In the genomic region with DNA sequence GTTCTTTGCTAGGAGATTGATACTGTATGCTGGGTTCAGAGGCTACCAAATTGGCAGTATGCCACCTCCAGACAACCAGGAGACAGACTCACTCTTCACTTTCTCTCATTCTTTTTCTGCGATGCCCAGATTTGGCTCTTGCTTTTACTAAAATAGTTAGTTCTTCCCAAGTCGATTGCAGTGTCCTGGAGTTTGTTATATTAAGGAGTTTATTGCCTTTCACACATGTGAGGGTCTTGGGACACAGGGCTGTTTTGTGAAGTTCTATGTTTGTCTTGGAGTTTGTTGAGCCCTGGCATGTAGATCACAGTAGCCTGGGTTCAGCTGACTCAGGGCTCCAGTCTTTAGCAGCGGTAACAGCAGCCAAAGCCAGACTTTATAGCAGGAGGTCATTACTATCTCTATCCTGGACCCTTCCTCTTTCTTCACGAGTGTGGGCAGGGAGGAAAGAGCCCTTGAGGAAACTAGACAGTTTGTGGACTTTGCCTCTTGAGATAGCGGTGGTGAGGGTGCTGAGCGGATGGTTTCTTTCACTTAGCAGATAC, we compare ENCODE assay signal across 8 cellular contexts. TPM values are rescaled to one million over a fixed set of nuclear protein-coding genes. Genes with fewer than 3 reads are reported as not detected.
DNase-seq lines count a peak whose midpoint lies in the region; ATAC-seq and TF ChIP-seq lines count a peak whose summit lies in the region.

No MANE protein-coding gene starts in this region.

- no peaks in the 10 kb centered on the region for H3K27me3 Mint-ChIP-seq in activated naive CD8-positive, alpha-beta T cell treated with anti-CD3 and anti-CD28 coated beads for 36 hours

- H3K27ac Mint-ChIP-seq in activated naive CD8-positive, alpha-beta T cell treated with anti-CD3 and anti-CD28 coated beads for 36 hours: no peak overlapping the region

- 30% methylated on average over 6 of the region's 6 CpGs for WGBS in HUES64

- H3K36me3 ChIP-seq in BLaER1 (peaks cover 12% of the 10 kb centered on the region), HUES64 (ENCODE audit: insufficient read depth, low read length) (peaks cover 6% of the 10 kb centered on the region; the same call in 1 of the 2 replicates), thoracic aorta (no peaks in the 10 kb centered on the region)

- H3K27ac ChIP-seq in BLaER1 (peak overlapping the region; percentile 91; the same call in 1 of the 2 replicates), HUES64 (ENCODE audit: low read depth, low read length) (no peak overlapping the region), thoracic aorta (no peak overlapping the region)

- H4K20me1 ChIP-seq in BLaER1: peaks cover 66% of the 10 kb centered on the region

- peaks cover 5% of the 10 kb centered on the region for H3K36me3 Mint-ChIP-seq in activated naive CD8-positive, alpha-beta T cell treated with anti-CD3 and anti-CD28 coated beads for 36 hours

- no peaks in the 10 kb centered on the region for H3K9me3 Mint-ChIP-seq in activated naive CD8-positive, alpha-beta T cell treated with anti-CD3 and anti-CD28 coated beads for 36 hours

- H3K4me1 Mint-ChIP-seq in activated naive CD8-positive, alpha-beta T cell treated with anti-CD3 and anti-CD28 coated beads for 36 hours: peaks cover 48% of the 10 kb centered on the region

- H3K4me3 Mint-ChIP-seq in activated naive CD8-positive, alpha-beta T cell treated with anti-CD3 and anti-CD28 coated beads for 36 hours: peak overlapping the region; percentile 91

- H3K27me3 ChIP-seq in BLaER1 (no peaks in the 10 kb centered on the region), HUES64 (ENCODE audit: insufficient read depth, low read length) (no peaks in the 10 kb centered on the region), thoracic aorta (replicated peaks; ENCODE audit: insufficient read depth) (no peaks in the 10 kb centered on the region)

- peak overlapping the region; percentile 94 for H3K4me2 ChIP-seq in BLaER1

- no peak for ATAC-seq in thoracic aorta (ENCODE audit: insufficient number of reproducible peaks, low FRiP score, low read depth)
- ATAC-seq in GM19463 (IDR thresholded peaks at IDR 0.05; ENCODE audit: unreplicated experiment): no peak
- no peak for ATAC-seq in GM19324 (IDR thresholded peaks at IDR 0.05; ENCODE audit: low FRiP score, unreplicated experiment)

- DNase-seq in activated naive CD8-positive, alpha-beta T cell treated with anti-CD3 and anti-CD28 coated beads for 36 hours: no peak
- DNase-seq in kidney tubule cell (ENCODE audit: low spot score): peak; percentile 43
- DNase-seq in thoracic aorta (ENCODE audit: low spot score): no peak
- DNase-seq in NCI-H146 treated with DMSO at 0.1 percent for 48 hours (lab: John Stamatoyannopoulos, UW; ENCODE audit: unreplicated experiment): no peak

- TF ChIP-seq CTCF in thoracic aorta (IDR thresholded peaks at IDR 0.05): no peak

- H3K4me3 ChIP-seq in BLaER1 (peak overlapping the region; percentile 96), HUES64 (ENCODE audit: low read length) (peak overlapping the region; percentile 90), thoracic aorta (peak overlapping the region; percentile 93)

- peaks cover 69% of the 10 kb centered on the region for H3K4me1 ChIP-seq in BLaER1
- peaks cover 50% of the 10 kb centered on the region for H3K4me1 ChIP-seq in HUES64 (ENCODE audit: insufficient read depth, low read length)
- H3K4me1 ChIP-seq in thoracic aorta (ENCODE audit: control insufficient read depth in 1 of 2, low read depth in 2 of 2): peaks cover 19 to 27% of the 10 kb centered on the region in 2 donors

- peak overlapping the region; percentile 94 for H3K9ac ChIP-seq in BLaER1
- H3K9ac ChIP-seq in HUES64 (ENCODE audit: low read depth, low read length): peak overlapping the region; percentile 88

- H3K9me3 ChIP-seq in BLaER1: no peaks in the 10 kb centered on the region
- no peaks in the 10 kb centered on the region for H3K9me3 ChIP-seq in HUES64 (ENCODE audit: insufficient read depth, low read depth, low read length)
- no peaks in the 10 kb centered on the region for H3K9me3 ChIP-seq in thoracic aorta

RNA-seq across cellular contexts. Expression of a gene that starts 1.6 kb away (rescaled TPM):
- polyA plus RNA-seq in HUES64 (2013, experiment 1 of 2): 95.6 TPM
- polyA plus RNA-seq in HUES64 (2013, experiment 2 of 2): 95.2 TPM
- total RNA-seq in activated naive CD8-positive, alpha-beta T cell treated with anti-CD3 and anti-CD28 coated beads for 36 hours: 10 to 100 TPM; 93.1 to 99.5 TPM
- 10 to 100 TPM; 49.1 to 63.1 TPM for total RNA-seq in thoracic aorta

RNA-seq across cellular contexts. Expression of a gene that starts 21.7 kb away (rescaled TPM):
- 44.0 TPM for polyA plus RNA-seq in HUES64 (2013, experiment 1 of 2)
- polyA plus RNA-seq in HUES64 (2013, experiment 2 of 2): 42.0 TPM
- 10 to 100 TPM; 24.1 to 25.5 TPM for total RNA-seq in activated naive CD8-positive, alpha-beta T cell treated with anti-CD3 and anti-CD28 coated beads for 36 hours
- 10 to 100 TPM; 26.0 to 26.8 TPM for total RNA-seq in thoracic aorta

RNA-seq across cellular contexts. Expression of a gene that starts 37.0 kb away (rescaled TPM):
- 4.2 TPM for polyA plus RNA-seq in HUES64 (2013, experiment 1 of 2)
- 4.0 TPM for polyA plus RNA-seq in HUES64 (2013, experiment 2 of 2)
- 10 to 100 TPM; 11.4 to 13.4 TPM for total RNA-seq in activated naive CD8-positive, alpha-beta T cell treated with anti-CD3 and anti-CD28 coated beads for 36 hours
- 10 to 100 TPM; 18.3 to 19.6 TPM for total RNA-seq in thoracic aorta

RNA-seq across cellular contexts. Expression of a gene that starts 48.2 kb away (rescaled TPM):
- 2.8 TPM for polyA plus RNA-seq in HUES64 (2013, experiment 1 of 2)
- 2.5 TPM for polyA plus RNA-seq in HUES64 (2013, experiment 2 of 2)
- 1 to 10 TPM in 1 of 2 experiments, under 1 TPM in 1; 0.94 to 2.0 TPM for total RNA-seq in activated naive CD8-positive, alpha-beta T cell treated with anti-CD3 and anti-CD28 coated beads for 36 hours
- total RNA-seq in thoracic aorta: 1 to 10 TPM in 1 of 2 donors, not detected in 1; 1.4 TPM
